In genomic region chr7:51477819-51478218, GRCh38 we compare ENCODE assay signal across 24 cellular contexts.
"Had no signal": no experiment of that assay in that cellular context is flagged by ENCODE, and none has a peak within 500 bp of the region (broad histone marks: within the 10 kb centered on the region; RNA-seq: fewer than 3 reads in every experiment).

No MANE protein-coding gene starts in this region.

- H3K4me3 ChIP-seq: coronary artery, dorsolateral prefrontal cortex, esophagus squamous epithelium, gastrocnemius medialis, heart right ventricle, left lung, lower lobe of right lung, mucosa of descending colon had no signal

- H3K27ac ChIP-seq: coronary artery, dorsolateral prefrontal cortex, esophagus squamous epithelium, gastrocnemius medialis, heart right ventricle, left lung, lower lobe of right lung had no signal

- H3K36me3 ChIP-seq: esophagus squamous epithelium, gastrocnemius medialis, heart right ventricle, left lung, lower lobe of right lung had no signal

- FAIRE-seq: colon, endothelial cell of umbilical vein, islet of Langerhans, keratinocyte had no signal

- H3K27me3 ChIP-seq: gastrocnemius medialis had no signal

- H3K4me1 ChIP-seq: esophagus squamous epithelium, gastrocnemius medialis, heart right ventricle, left lung, lower lobe of right lung had no signal

- H3K9me3 ChIP-seq: esophagus squamous epithelium, gastrocnemius medialis, heart right ventricle, lower lobe of right lung, mucosa of descending colon had no signal

- ATAC-seq: gastrocnemius medialis, left cardiac atrium, left lung, left ventricle myocardium superior had no signal

- DNase-seq: dermis blood vessel endothelial cell; dorsolateral prefrontal cortex; effector CD4-positive, alpha-beta T cell; effector memory CD4-positive, alpha-beta T cell; esophagus squamous epithelium; foreskin fibroblast; foreskin melanocyte; gastrocnemius medialis; glutamatergic neuron; head of caudate nucleus; heart right ventricle; hippocampal formation; left cardiac atrium; left lung; left ventricle myocardium superior; lower lobe of right lung; mesenchymal stem cell; mucosa of descending colon; naive B cell had no signal
